ENCODE assay signal across 1 cellular context in the genomic region with DNA sequence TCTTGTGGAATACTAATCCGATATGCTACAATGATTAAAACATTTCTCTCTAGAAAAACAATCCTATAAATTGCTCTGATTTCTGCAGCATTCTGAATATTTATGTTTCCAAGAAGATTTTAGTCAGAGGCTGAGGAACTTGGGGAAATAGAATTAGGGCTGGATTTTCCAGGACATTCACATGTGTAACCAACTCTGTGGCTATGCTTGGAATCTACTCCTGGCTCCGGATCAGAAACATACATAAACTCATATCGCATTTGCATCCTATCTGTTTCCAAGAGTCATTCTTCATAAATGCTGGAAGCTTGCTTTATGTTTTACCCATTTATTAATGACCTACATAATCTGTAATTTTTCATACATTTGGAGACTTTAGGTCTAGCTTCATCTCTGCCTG.
TF ChIP-seq lines count a peak whose summit lies in the region.

No MANE protein-coding gene starts in this region.

TF ChIP-seq in SK-N-SH treated with all-trans-retinoic acid at 6 μM for 48 hours, 23 proteins besides CTCF, POLR2A, EP300 and RAD21 (continued from another document):
- TF ChIP-seq TOX (CRISPR knock-in tag; IDR thresholded peaks at IDR 0.05; ENCODE audit: borderline replicate concordance), result no peak
